9 cellular contexts compared by ENCODE assay signal in the genomic region with DNA sequence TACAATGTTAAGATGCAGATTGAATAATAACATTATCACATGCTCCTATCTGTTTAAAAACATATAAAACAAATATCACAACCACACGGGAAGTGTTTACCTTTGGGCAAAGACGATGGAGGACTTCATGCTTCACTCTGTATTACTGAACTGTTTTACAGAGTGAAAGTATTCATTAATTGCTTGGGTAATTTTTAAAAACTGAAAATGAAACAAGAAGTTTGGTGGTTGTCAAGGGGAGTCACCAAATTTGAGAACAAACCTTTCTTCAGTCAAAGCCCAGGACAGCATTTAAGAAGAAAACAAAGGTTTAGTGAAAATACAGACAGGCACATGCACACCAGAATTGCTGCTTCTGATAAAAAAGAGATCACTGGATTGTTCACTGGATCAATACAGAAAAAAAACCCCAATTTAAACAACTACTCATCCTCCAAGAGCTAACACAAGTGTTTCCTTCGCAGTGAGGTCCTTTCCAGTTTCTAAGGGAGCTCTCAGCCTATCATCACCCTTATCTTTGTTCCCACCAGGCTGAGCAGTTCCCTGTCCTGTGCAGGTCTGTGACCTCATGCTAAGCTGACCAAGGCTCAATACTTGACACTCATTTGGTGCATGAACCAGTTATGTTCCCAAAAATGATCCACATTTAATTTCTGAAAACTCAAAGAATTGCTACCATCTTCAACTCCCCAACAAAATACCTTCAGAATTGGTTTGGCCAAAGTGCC. TPM values are rescaled to one million over a fixed set of nuclear protein-coding genes. Genes with fewer than 3 reads are reported as not detected.
DNase-seq lines count a peak whose midpoint lies in the region; ATAC-seq, FAIRE-seq and TF ChIP-seq lines count a peak whose summit lies in the region.
"Had no signal": no experiment of that assay in that cellular context is flagged by ENCODE, and none has a peak within 500 bp of the region (broad histone marks: within the 10 kb centered on the region; RNA-seq: fewer than 3 reads in every experiment).

No MANE protein-coding gene starts in this region.

- H3K27ac ChIP-seq in esophagus muscularis mucosa (replicated peaks in 1 of 4) (no peak overlapping the region), small intestine (ENCODE audit: low read depth in 1 of 2, low read length in 1 of 2) (no peak overlapping the region)
- H3K27ac ChIP-seq: pancreas had no signal

- H3K9me3 Mint-ChIP-seq in mesothelial cell of epicardium, result no peaks in the 10 kb centered on the region

- FAIRE-seq in small intestine (lab: Jason Lieb, UNC), result no peak
- FAIRE-seq: pancreas had no signal

- no peak for TF ChIP-seq EP300 in esophagus muscularis mucosa (IDR thresholded peaks at IDR 0.05)

- H3K4me1 Mint-ChIP-seq in mesothelial cell of epicardium, result no peaks in the 10 kb centered on the region

- ATAC-seq in GM18870 (IDR thresholded peaks at IDR 0.05; ENCODE audit: unreplicated experiment), result peak; percentile 87
- peak; percentile 85 for ATAC-seq in GM21526 (IDR thresholded peaks at IDR 0.05; ENCODE audit: low FRiP score, unreplicated experiment)
- ATAC-seq in HG03280 (IDR thresholded peaks at IDR 0.05; ENCODE audit: unreplicated experiment), result peak; percentile 86
- ATAC-seq: pancreas had no signal

- H3K4me3 Mint-ChIP-seq in mesothelial cell of epicardium, result no peak overlapping the region

- no peaks in the 10 kb centered on the region for H3K9me3 ChIP-seq in esophagus muscularis mucosa
- no peaks in the 10 kb centered on the region for H3K9me3 ChIP-seq in small intestine (ENCODE audit: control insufficient read depth, low read depth)
- H3K9me3 ChIP-seq: pancreas had no signal

- peaks cover 12% of the 10 kb centered on the region for H3K36me3 Mint-ChIP-seq in mesothelial cell of epicardium

- intact Hi-C loops in esophagus muscularis mucosa (cut with DNase I), result no loop called here

- no peaks in the 10 kb centered on the region for H3K27me3 ChIP-seq in esophagus muscularis mucosa
- H3K27me3 ChIP-seq in small intestine (ENCODE audit: control insufficient read depth in 2 of 2, insufficient read depth in 2 of 2, low read length in 2 of 2), result no peaks in the 10 kb centered on the region
- H3K27me3 ChIP-seq: pancreas had no signal

- no peak for TF ChIP-seq CTCF in esophagus muscularis mucosa (IDR thresholded peaks at IDR 0.05)
- no peak for TF ChIP-seq CTCF in mesothelial cell of epicardium (IDR thresholded peaks at IDR 0.05; ENCODE audit: unreplicated experiment)

- H3K4me3 ChIP-seq in esophagus muscularis mucosa (no peak overlapping the region), small intestine (ENCODE audit: low read depth in 1 of 2, low read length in 2 of 2) (no peak overlapping the region)
- H3K4me3 ChIP-seq: pancreas had no signal

- H3K27me3 Mint-ChIP-seq in mesothelial cell of epicardium (ENCODE audit: low read depth), result no peaks in the 10 kb centered on the region

- WGBS in esophagus muscularis mucosa, result 82% methylated on average over 3 of the region's 3 CpGs
- WGBS in small intestine, 3 donors, result 40 to 53% (median 48%) methylated on average over 3 of the region's 3 CpGs

- H3K27ac Mint-ChIP-seq in mesothelial cell of epicardium, result no peak overlapping the region

- H3K4me1 ChIP-seq in esophagus muscularis mucosa, result peaks cover under 1 to 12% (median 8%) of the 10 kb centered on the region in 4 donors
- H3K4me1 ChIP-seq in small intestine (ENCODE audit: control insufficient read depth in 2 of 2, insufficient read depth in 1 of 2, low read depth in 1 of 2, low read length in 1 of 2), result peaks cover 4 to 16% of the 10 kb centered on the region in 2 donors

- H3K36me3 ChIP-seq in esophagus muscularis mucosa (peaks cover 0 to 36% (median 6%) of the 10 kb centered on the region in 4 donors), small intestine (ENCODE audit: control insufficient read depth in 2 of 2, insufficient read depth in 2 of 2, low read length in 2 of 2) (peaks cover 7% of the 10 kb centered on the region in 2 donors)

- peak; percentile 7 for DNase-seq in esophagus muscularis mucosa (ENCODE audit: extremely low spot score)
- no peak for DNase-seq in mesothelial cell of epicardium (ENCODE audit: low spot score in 2 of 2, unreplicated experiment in 2 of 2)
- DNase-seq in small intestine, result no peak
- no peak for DNase-seq in NCI-H69 (lab: John Stamatoyannopoulos, UW)
- DNase-seq: KBM-7, pancreas had no signal

- no peak for TF ChIP-seq POLR2A in esophagus muscularis mucosa (IDR thresholded peaks at IDR 0.05; ENCODE audit: low read depth)

RNA-seq across cellular contexts. Expression of a gene that starts 8.8 kb away (rescaled TPM):
- total RNA-seq in esophagus muscularis mucosa (10 to 100 TPM; 20.6 to 24.5 (median 23.4) TPM), mesothelial cell of epicardium (26.2 to 30.2 TPM (median 27.1 TPM) in 3 replicates)
- polyA plus RNA-seq in small intestine, result 100 to 1,000 TPM in 1 of 3 donors, 10 to 100 TPM in 2; 30.9 to 150 (median 98.6) TPM
